ENCODE assay signal across 25 cellular contexts in genomic region chr19:41415154-41415571, GRCh38. TPM values are rescaled to one million over a fixed set of nuclear protein-coding genes. Genes with fewer than 3 reads are reported as not detected.
DNase-seq lines count a peak whose midpoint lies in the region; ATAC-seq, FAIRE-seq and TF ChIP-seq lines count a peak whose summit lies in the region.
"Had no signal": no experiment of that assay in that cellular context is flagged by ENCODE, and none has a peak within 500 bp of the region (broad histone marks: within the 10 kb centered on the region; RNA-seq: fewer than 3 reads in every experiment).

No MANE protein-coding gene starts in this region.

- H3K27me3 ChIP-seq in osteoblast (ENCODE audit: insufficient read depth, low read length): no peaks in the 10 kb centered on the region

- FAIRE-seq in frontal cortex (lab: Jason Lieb, UNC): no peak
- FAIRE-seq: G401.6, GM12878, K562 had no signal

- H3K4me3 Mint-ChIP-seq in activated CD8-positive, alpha-beta T cell treated with anti-CD3 and anti-CD28 coated beads, Interleukin-2, amount 10 ng/mL, durations not matched to agents 7 days and 5 days: no peak overlapping the region
- H3K4me3 Mint-ChIP-seq: activated naive CD8-positive, alpha-beta T cell treated with anti-CD3 and anti-CD28 coated beads, Interleukin-2, amount 10 ng/mL, durations not matched to agents 7 days and 5 days; dendritic cell treated with granulocyte-macrophage colony-stimulating factor and Interleukin-4, amounts not matched to agents 40 ng/mL and 50 ng/mL, for 4 days; stimulated activated naive CD8-positive, alpha-beta T cell treated with anti-CD3 and anti-CD28 coated beads, Interleukin-15, Interleukin-2, amounts not matched to agents 100 ng/mL and 50 ng/mL, for 24 hours; type B pancreatic cell had no signal

- no peaks in the 10 kb centered on the region for H3K9me3 Mint-ChIP-seq in activated CD8-positive, alpha-beta T cell treated with anti-CD3 and anti-CD28 coated beads, Interleukin-2, amount 10 ng/mL, durations not matched to agents 7 days and 5 days (ENCODE audit: insufficient read depth)
- H3K9me3 Mint-ChIP-seq: activated naive CD8-positive, alpha-beta T cell treated with anti-CD3 and anti-CD28 coated beads, Interleukin-2, amount 10 ng/mL, durations not matched to agents 7 days and 5 days; dendritic cell treated with granulocyte-macrophage colony-stimulating factor and Interleukin-4, amounts not matched to agents 40 ng/mL and 50 ng/mL, for 4 days; stimulated activated naive CD8-positive, alpha-beta T cell treated with anti-CD3 and anti-CD28 coated beads, Interleukin-15, Interleukin-2, amounts not matched to agents 100 ng/mL and 50 ng/mL, for 24 hours; type B pancreatic cell had no signal

- peaks cover 26% of the 10 kb centered on the region for H3K36me3 Mint-ChIP-seq in activated CD8-positive, alpha-beta T cell treated with anti-CD3 and anti-CD28 coated beads, Interleukin-2, amount 10 ng/mL, durations not matched to agents 7 days and 5 days (ENCODE audit: low read depth)

- no peaks in the 10 kb centered on the region for H3K79me2 ChIP-seq in osteoblast (ENCODE audit: insufficient read depth, low read length)

- no peaks in the 10 kb centered on the region for H3K27me3 Mint-ChIP-seq in activated CD8-positive, alpha-beta T cell treated with anti-CD3 and anti-CD28 coated beads, Interleukin-2, amount 10 ng/mL, durations not matched to agents 7 days and 5 days (ENCODE audit: low read depth)
- H3K27me3 Mint-ChIP-seq: activated naive CD8-positive, alpha-beta T cell treated with anti-CD3 and anti-CD28 coated beads, Interleukin-2, amount 10 ng/mL, durations not matched to agents 7 days and 5 days; dendritic cell treated with granulocyte-macrophage colony-stimulating factor and Interleukin-4, amounts not matched to agents 40 ng/mL and 50 ng/mL, for 4 days; stimulated activated naive CD8-positive, alpha-beta T cell treated with anti-CD3 and anti-CD28 coated beads, Interleukin-15, Interleukin-2, amounts not matched to agents 100 ng/mL and 50 ng/mL, for 24 hours; type B pancreatic cell had no signal

- CTCF ChIA-PET in activated CD8-positive, alpha-beta T cell treated with anti-CD3 and anti-CD28 coated beads, Interleukin-2, amount 10 ng/mL, durations not matched to agents 7 days and 5 days (lab: Charles Lee): interaction anchor here (1.0 kb wide), 1 partner anchor 155 kb away, joined by 3 read pairs; no protein-coding TSS in a partner anchor

- no peak overlapping the region for H3K4me3 ChIP-seq in osteoblast (ENCODE audit: insufficient read depth, low read length)
- H3K4me3 ChIP-seq: GM12878, K562, SK-N-MC had no signal

- peaks cover 2% of the 10 kb centered on the region for H3K4me1 ChIP-seq in osteoblast (ENCODE audit: insufficient read depth, low read length)

- DNase-seq in DMS53 (lab: John Stamatoyannopoulos, UW) (peak; percentile 100), NCI-H146 treated with DMSO at 0.1 percent for 48 hours (lab: John Stamatoyannopoulos, UW; ENCODE audit: unreplicated experiment) (peak; percentile 17), RPMI7951 (ENCODE audit: low read depth) (peak; percentile 16), osteoblast (ENCODE audit: insufficient read length, low spot score, missing footprints) (peak; percentile 66), frontal cortex (ENCODE audit: low spot score in 2 of 2) (no peak)
- no peak for DNase-seq in activated naive CD4-positive, alpha-beta T cell (lab: John Stamatoyannopoulos, UW)
- no peak for DNase-seq in activated CD8-positive, alpha-beta T cell treated with anti-CD3 and anti-CD28 coated beads, Interleukin-2, amount 10 ng/mL, durations not matched to agents 7 days and 5 days
- no peak for DNase-seq in stimulated activated CD4-positive, alpha-beta T cell treated with anti-CD3 and anti-CD28 coated beads, Interleukin-2, amount 100 ng/mL, for 24 hours
- DNase-seq: activated naive CD8-positive, alpha-beta T cell treated with anti-CD3 and anti-CD28 coated beads, Interleukin-2, amount 10 ng/mL, durations not matched to agents 7 days and 5 days; foreskin melanocyte; left cardiac atrium; NCI-H526 treated with DMSO at 0.1 percent for 48 hours; nucleus accumbens; right cardiac atrium; T-helper 9 cell had no signal

- H3K4me1 Mint-ChIP-seq in activated CD8-positive, alpha-beta T cell treated with anti-CD3 and anti-CD28 coated beads, Interleukin-2, amount 10 ng/mL, durations not matched to agents 7 days and 5 days (ENCODE audit: low read depth): peaks cover 1% of the 10 kb centered on the region

- H3K9me3 ChIP-seq in osteoblast (ENCODE audit: low read depth, low read length): no peaks in the 10 kb centered on the region

- H4K20me1 ChIP-seq in osteoblast (ENCODE audit: insufficient read depth, low read length): no peaks in the 10 kb centered on the region

- no peak overlapping the region for H2AFZ ChIP-seq in osteoblast (ENCODE audit: low read length)

- H3K27ac ChIP-seq in osteoblast (ENCODE audit: low read depth, low read length): no peak overlapping the region
- H3K27ac ChIP-seq: SK-N-MC had no signal

- no peak for TF ChIP-seq CTCF in osteoblast (IDR thresholded peaks at IDR 0.05; ENCODE audit: extremely low read depth, low read depth, low read length)

- no peak overlapping the region for H3K4me2 ChIP-seq in osteoblast (ENCODE audit: insufficient read depth, low read length)

- H3K36me3 ChIP-seq in osteoblast (ENCODE audit: insufficient read depth, low read length): peaks cover 21% of the 10 kb centered on the region

- no peak for ATAC-seq in activated CD8-positive, alpha-beta T cell treated with anti-CD3 and anti-CD28 coated beads, Interleukin-2, amount 10 ng/mL, durations not matched to agents 7 days and 5 days
- ATAC-seq: activated CD4-positive, CD25-positive, alpha-beta regulatory T cell treated with anti-CD3 and anti-CD28 coated beads, Interleukin-2, amount 50 U/mL, for 24 hours; GM12878; K562; right cardiac atrium had no signal

- POLR2A ChIA-PET in activated CD8-positive, alpha-beta T cell treated with anti-CD3 and anti-CD28 coated beads, Interleukin-2, amount 10 ng/mL, durations not matched to agents 7 days and 5 days (lab: Charles Lee): no interaction called here

- no peak overlapping the region for H3K27ac Mint-ChIP-seq in activated CD8-positive, alpha-beta T cell treated with anti-CD3 and anti-CD28 coated beads, Interleukin-2, amount 10 ng/mL, durations not matched to agents 7 days and 5 days
- H3K27ac Mint-ChIP-seq: activated naive CD8-positive, alpha-beta T cell treated with anti-CD3 and anti-CD28 coated beads, Interleukin-2, amount 10 ng/mL, durations not matched to agents 7 days and 5 days; dendritic cell treated with granulocyte-macrophage colony-stimulating factor and Interleukin-4, amounts not matched to agents 40 ng/mL and 50 ng/mL, for 4 days; stimulated activated naive CD8-positive, alpha-beta T cell treated with anti-CD3 and anti-CD28 coated beads, Interleukin-15, Interleukin-2, amounts not matched to agents 100 ng/mL and 50 ng/mL, for 24 hours; type B pancreatic cell had no signal

RNA-seq across cellular contexts. Expression of gene B3GNT8, which starts 12.0 kb away (rescaled TPM):
- total RNA-seq in RPMI7951 (2014; rRNA removed; shearing (Covaris generic)): not detected in 2 replicates
- 0.59 and 0.72 TPM in 2 replicates for total RNA-seq in osteoblast
- 1 to 10 TPM; 2.9 to 5.2 TPM for total RNA-seq in activated CD8-positive, alpha-beta T cell treated with anti-CD3 and anti-CD28 coated beads, Interleukin-2, amount 10 ng/mL, durations not matched to agents 7 days and 5 days
- 2.0 TPM for total RNA-seq in frontal cortex

RNA-seq across cellular contexts. Expression of gene BCKDHA, which starts 17.5 kb away (rescaled TPM):
- 77.3 and 112 TPM in 2 replicates for total RNA-seq in RPMI7951 (2014; rRNA removed; shearing (Covaris generic))
- total RNA-seq in osteoblast (33.9 and 37.3 TPM in 2 replicates), frontal cortex (28.1 TPM)
- 10 to 100 TPM; 15.8 to 24.5 TPM for total RNA-seq in activated CD8-positive, alpha-beta T cell treated with anti-CD3 and anti-CD28 coated beads, Interleukin-2, amount 10 ng/mL, durations not matched to agents 7 days and 5 days

RNA-seq across cellular contexts. Expression of gene EXOSC5, which starts 18.0 kb away (rescaled TPM):
- total RNA-seq in RPMI7951 (2014; rRNA removed; shearing (Covaris generic)): 36.8 and 59.3 TPM in 2 replicates
- total RNA-seq in osteoblast (13.3 and 14.5 TPM in 2 replicates), frontal cortex (14.7 TPM)
- total RNA-seq in activated CD8-positive, alpha-beta T cell treated with anti-CD3 and anti-CD28 coated beads, Interleukin-2, amount 10 ng/mL, durations not matched to agents 7 days and 5 days: 10 to 100 TPM; 25.3 to 26.6 TPM

RNA-seq across cellular contexts. Expression of gene DMAC2, which starts 24.5 kb away (rescaled TPM):
- total RNA-seq in RPMI7951 (2014; rRNA removed; shearing (Covaris generic)): 66.4 and 66.9 TPM in 2 replicates
- total RNA-seq in osteoblast (27.4 and 30.0 TPM in 2 replicates), frontal cortex (15.5 TPM)
- total RNA-seq in activated CD8-positive, alpha-beta T cell treated with anti-CD3 and anti-CD28 coated beads, Interleukin-2, amount 10 ng/mL, durations not matched to agents 7 days and 5 days: 10 to 100 TPM; 44.8 to 47.0 TPM

RNA-seq across cellular contexts. Expression of gene ERICH4, which starts 27.8 kb away (rescaled TPM):
- not detected in 2 replicates for total RNA-seq in RPMI7951 (2014; rRNA removed; shearing (Covaris generic))
- total RNA-seq in osteoblast: not detected in 2 replicates
- not detected for total RNA-seq in activated CD8-positive, alpha-beta T cell treated with anti-CD3 and anti-CD28 coated beads, Interleukin-2, amount 10 ng/mL, durations not matched to agents 7 days and 5 days
- total RNA-seq in frontal cortex: not detected
- total RNA-seq: activated CD8-positive, alpha-beta memory T cell treated with anti-CD3 and anti-CD28 coated beads for 36 hours; activated naive CD8-positive, alpha-beta T cell treated with anti-CD3 and anti-CD28 coated beads, Interleukin-2, amount 10 ng/mL, durations not matched to agents 7 days and 5 days; GM12878; K562; left cardiac atrium; mucosa of gallbladder; right cardiac atrium had no signal

Comparison
In these comparisons a context has a peak if more than half of its experiments do, and no peak if none do; other contexts are left out.
1. DNase-seq: peak in DMS53 (single experiment), NCI-H146 treated with DMSO at 0.1 percent for 48 hours (single experiment), RPMI7951 (single experiment) and osteoblast (single experiment); none in activated naive CD4-positive, alpha-beta T cell (0 of 4), activated CD8-positive, alpha-beta T cell treated with anti-CD3 and anti-CD28 coated beads, Interleukin-2, amount 10 ng/mL, durations not matched to agents 7 days and 5 days (single experiment), frontal cortex (0 of 2) and stimulated activated CD4-positive, alpha-beta T cell treated with anti-CD3 and anti-CD28 coated beads, Interleukin-2, amount 100 ng/mL, for 24 hours (0 of 2).